ENCODE assay signal across 11 cellular contexts in the genomic region with DNA sequence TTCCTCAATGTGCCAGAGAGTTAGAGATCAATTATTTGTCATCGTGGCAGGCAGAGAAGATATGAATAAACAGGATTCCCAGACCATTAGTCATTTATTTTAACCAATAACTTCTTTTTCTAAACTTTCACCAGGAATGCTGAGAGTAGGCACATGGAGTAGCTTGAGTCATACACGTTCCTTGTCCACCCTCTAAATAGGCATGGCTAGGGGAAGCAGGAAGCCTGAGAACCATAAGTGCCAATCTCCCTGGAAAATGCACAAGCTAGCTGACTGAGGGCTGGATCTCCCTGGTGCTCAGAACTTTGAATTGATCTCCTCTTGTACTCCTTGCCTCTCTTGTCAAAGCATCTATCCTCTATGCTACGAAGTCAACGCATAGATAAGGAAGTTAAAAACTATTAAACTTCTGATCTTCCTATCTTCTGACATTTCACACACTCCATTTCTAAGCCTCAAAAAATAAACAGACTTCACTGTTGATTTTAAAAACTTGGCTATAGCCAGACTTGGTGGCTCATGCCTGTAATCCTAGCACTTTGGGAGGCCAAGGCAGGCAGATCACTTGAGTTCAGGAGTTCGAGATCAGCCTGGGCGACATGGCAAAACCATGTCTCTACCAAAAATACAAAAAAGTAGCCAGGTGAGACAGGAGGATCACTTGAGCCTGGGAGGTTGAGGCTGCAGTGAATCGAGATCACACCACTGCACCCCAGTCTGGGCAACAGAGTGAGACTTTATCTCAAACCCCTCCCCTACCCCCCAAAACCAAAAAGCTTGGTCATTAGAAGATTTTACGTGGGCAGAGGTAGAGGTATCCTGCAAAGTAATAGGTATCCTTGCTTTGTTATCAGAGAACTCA. TPM values are rescaled to one million over a fixed set of nuclear protein-coding genes. Genes with fewer than 3 reads are reported as not detected.
DNase-seq lines count a peak whose midpoint lies in the region; ATAC-seq and TF ChIP-seq lines count a peak whose summit lies in the region.
"Had no signal": no experiment of that assay in that cellular context is flagged by ENCODE, and none has a peak within 500 bp of the region (broad histone marks: within the 10 kb centered on the region; RNA-seq: fewer than 3 reads in every experiment).

No MANE protein-coding gene starts in this region.

- H3K4me1 ChIP-seq in GM23338 (ENCODE audit: insufficient read depth) = peaks cover 31% of the 10 kb centered on the region
- peaks cover 82% of the 10 kb centered on the region for H3K4me1 ChIP-seq in skeletal muscle satellite cell (ENCODE audit: control insufficient read depth, insufficient read depth, low read length)
- peaks cover 18% of the 10 kb centered on the region for H3K4me1 ChIP-seq in testis
- no peaks in the 10 kb centered on the region for H3K4me1 ChIP-seq in effector memory CD4-positive, alpha-beta T cell (ENCODE audit: control insufficient read depth, insufficient read depth, low read length, poor library complexity, severe bottlenecking)

- H3K4me1 Mint-ChIP-seq in GM23338 = peaks cover 54% of the 10 kb centered on the region

- no peak overlapping the region for H3K4me3 Mint-ChIP-seq in GM23338

- no peak for TF ChIP-seq POLR2A in testis (IDR thresholded peaks at IDR 0.05)

- 0 out of 2 replicates have a peak, but pooled peaks cover 10% of the 10 kb centered on the region for H3K9me2 ChIP-seq in GM23338 (ENCODE audit: insufficient read depth)

- no peaks in the 10 kb centered on the region for H3K79me2 ChIP-seq in GM23338 (replicated peaks; ENCODE audit: insufficient read depth)

- intact Hi-C loops in testis (cut with DNase I; ENCODE audit: low total_unique reads) = no loop called here

- peaks cover 14% of the 10 kb centered on the region for H3K27me3 Mint-ChIP-seq in GM23338 (ENCODE audit: insufficient read depth, low read depth, poor library complexity)

- no peaks in the 10 kb centered on the region for H3K9me3 ChIP-seq in skeletal muscle satellite cell (replicated peaks; ENCODE audit: low read length)
- H3K9me3 ChIP-seq in testis = no peaks in the 10 kb centered on the region
- no peaks in the 10 kb centered on the region for H3K9me3 ChIP-seq in effector memory CD4-positive, alpha-beta T cell (ENCODE audit: control insufficient read depth, low read length)

- H3F3A ChIP-seq in GM23338 (replicated peaks; ENCODE audit: low read depth) = no peaks in the 10 kb centered on the region

- H3K36me3 ChIP-seq in GM23338 (ENCODE audit: insufficient read depth) = no peaks in the 10 kb centered on the region
- no peaks in the 10 kb centered on the region for H3K36me3 ChIP-seq in skeletal muscle satellite cell (ENCODE audit: insufficient read depth, low read length)
- no peaks in the 10 kb centered on the region for H3K36me3 ChIP-seq in testis (ENCODE audit: low read depth, missing control alignments)
- no peaks in the 10 kb centered on the region for H3K36me3 ChIP-seq in effector memory CD4-positive, alpha-beta T cell (ENCODE audit: control insufficient read depth, insufficient read depth, low read length)

- no peak overlapping the region for H3K27ac Mint-ChIP-seq in GM23338

- no peaks in the 10 kb centered on the region for H3K9me3 Mint-ChIP-seq in GM23338

- H3K27ac ChIP-seq in GM23338 (ENCODE audit: low read depth) = no peak overlapping the region
- H3K27ac ChIP-seq in testis = no peak overlapping the region
- H3K27ac ChIP-seq in effector memory CD4-positive, alpha-beta T cell (ENCODE audit: insufficient read depth, low read length, poor library complexity, severe bottlenecking) = no peak overlapping the region

- no peak overlapping the region for H2AFZ ChIP-seq in GM23338

- no peaks in the 10 kb centered on the region for H4K20me1 ChIP-seq in GM23338 (replicated peaks; ENCODE audit: insufficient read depth)

- H3K4me2 ChIP-seq in GM23338 (0 out of 2 replicates have a peak overlapping the region, but pooled peaks have one; percentile 17), skeletal muscle satellite cell (ENCODE audit: low read length) (peak overlapping the region; percentile 43)

- WGBS in testis, 2 donors = 69 to 74% methylated on average over 8 of the region's 8 CpGs

- H3K27me3 ChIP-seq in GM23338 (ENCODE audit: insufficient read depth) = no peaks in the 10 kb centered on the region
- no peaks in the 10 kb centered on the region for H3K27me3 ChIP-seq in skeletal muscle satellite cell (ENCODE audit: control insufficient read depth, insufficient read depth, low read length)
- H3K27me3 ChIP-seq in testis = no peaks in the 10 kb centered on the region
- no peaks in the 10 kb centered on the region for H3K27me3 ChIP-seq in effector memory CD4-positive, alpha-beta T cell (replicated peaks; ENCODE audit: control insufficient read depth, insufficient read depth, low read length, poor library complexity, severe bottlenecking)

- H3K4me3 ChIP-seq in GM23338 (no peak overlapping the region), fibroblast of villous mesenchyme (ENCODE audit: low read depth, low read length) (no peak overlapping the region), skeletal muscle satellite cell (ENCODE audit: low read length) (no peak overlapping the region), testis (no peak overlapping the region)
- H3K4me3 ChIP-seq in effector memory CD4-positive, alpha-beta T cell (ENCODE audit: insufficient read depth, low read depth, low read length, poor library complexity, severe bottlenecking) = no peak overlapping the region
- H3K4me3 ChIP-seq: GM12878 had no signal

- ATAC-seq in GM23338 (no peak), GM21367 (IDR thresholded peaks at IDR 0.05; ENCODE audit: unreplicated experiment) (no peak)
- ATAC-seq: GM12878 had no signal

- no peak for TF ChIP-seq CTCF in GM23338 (conservative IDR thresholded peaks at IDR 0.05; ENCODE audit: low read depth in 2 of 2)
- no peak for TF ChIP-seq CTCF in fibroblast of villous mesenchyme (IDR thresholded peaks at IDR 0.05; ENCODE audit: insufficient read depth, low read depth, low read length)
- TF ChIP-seq CTCF in testis (IDR thresholded peaks at IDR 0.05) = no peak

- no peak for DNase-seq in GM23338 (ENCODE audit: low spot score)
- peak; percentile 88 to 96 for DNase-seq in SW 1271 (lab: John Stamatoyannopoulos, UW)
- peak; percentile 97 for DNase-seq in fibroblast of villous mesenchyme (ENCODE audit: low read depth)
- DNase-seq in testis = no peak
- no peak for DNase-seq in effector memory CD4-positive, alpha-beta T cell
- DNase-seq in NCI-H146 (lab: John Stamatoyannopoulos, UW) = no peak
- DNase-seq: activated gamma-delta T cell, T-helper 1 cell had no signal

- no peaks in the 10 kb centered on the region for H3K36me3 Mint-ChIP-seq in GM23338 (ENCODE audit: low read depth)

- H3K9ac ChIP-seq in skeletal muscle satellite cell (ENCODE audit: low read depth, low read length) = peak overlapping the region; percentile 74

TF ChIP-seq in GM23338, 12 proteins besides CTCF, POLR2A, EP300 and RAD21 (continues in another document):
- TF ChIP-seq, protein P1, sequence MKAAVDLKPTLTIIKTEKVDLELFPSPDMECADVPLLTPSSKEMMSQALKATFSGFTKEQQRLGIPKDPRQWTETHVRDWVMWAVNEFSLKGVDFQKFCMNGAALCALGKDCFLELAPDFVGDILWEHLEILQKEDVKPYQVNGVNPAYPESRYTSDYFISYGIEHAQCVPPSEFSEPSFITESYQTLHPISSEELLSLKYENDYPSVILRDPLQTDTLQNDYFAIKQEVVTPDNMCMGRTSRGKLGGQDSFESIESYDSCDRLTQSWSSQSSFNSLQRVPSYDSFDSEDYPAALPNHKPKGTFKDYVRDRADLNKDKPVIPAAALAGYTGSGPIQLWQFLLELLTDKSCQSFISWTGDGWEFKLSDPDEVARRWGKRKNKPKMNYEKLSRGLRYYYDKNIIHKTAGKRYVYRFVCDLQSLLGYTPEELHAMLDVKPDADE (IDR thresholded peaks at IDR 0.05) = no peak
- no peak for TF ChIP-seq JUNB (IDR thresholded peaks at IDR 0.05; ENCODE audit: unreplicated experiment)

RNA-seq across cellular contexts. Expression of a gene that starts 11.8 kb away (rescaled TPM):
- total RNA-seq in GM23338 (2014; rRNA removed; shearing (Covaris generic)) = not detected in 2 replicates
- polyA plus RNA-seq in GM23338 (2016; fragmentation: Nextera tagmentation; extraction: Ambion mirVana) = not detected in 2 replicates
- total RNA-seq in fibroblast of villous mesenchyme = 1.3 TPM in 2 replicates
- 10.3 and 12.9 TPM in 2 replicates for total RNA-seq in skeletal muscle satellite cell (2012; rRNA removed)
- total RNA-seq in testis = 10 to 100 TPM in 1 of 2 donors, 1 to 10 TPM in 1; 8.3 to 21.3 TPM
- polyA plus RNA-seq in testis (ENCODE audit: insufficient read depth, low read depth, low replicate concordance) = 49.6 TPM

Comparison
In these comparisons a context has a peak if more than half of its experiments do, and no peak if none do; other contexts are left out.
1. DNase-seq: peak in SW 1271 (2 of 2) and fibroblast of villous mesenchyme (single experiment); none in GM23338 (single experiment), testis (single experiment), effector memory CD4-positive, alpha-beta T cell (0 of 3) and NCI-H146 (single experiment).